Comparison of ENCODE assay signal across 1 cellular context in the genomic region with DNA sequence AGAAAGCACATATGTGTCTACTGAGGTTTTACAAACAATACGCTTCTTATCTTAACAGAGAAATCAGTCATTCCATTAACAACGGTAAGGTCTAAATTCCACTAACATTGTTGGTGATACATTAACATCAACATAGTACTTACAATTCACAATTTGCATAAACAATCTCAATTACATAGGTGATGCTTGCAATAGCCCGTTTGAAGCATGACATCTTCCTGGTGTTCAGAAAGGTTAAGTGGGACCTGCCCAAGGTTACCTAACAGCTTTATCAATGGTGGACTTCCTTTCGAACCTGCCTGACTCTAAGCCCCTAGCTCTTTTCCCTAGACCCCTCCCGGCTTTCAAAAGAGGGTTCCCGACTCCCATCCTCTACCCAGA.
TF ChIP-seq lines count a peak whose summit lies in the region.

No MANE protein-coding gene starts in this region.

TF ChIP-seq in HCT116, 20 proteins besides CTCF, POLR2A, EP300 and RAD21 (continued from another document):
- no peak for TF ChIP-seq REST (IDR thresholded peaks at IDR 0.05; ENCODE audit: low read depth)
- no peak for TF ChIP-seq EZH2phosphoT487 (IDR thresholded peaks at IDR 0.05; ENCODE audit: borderline replicate concordance)
- TF ChIP-seq EGR1 (IDR thresholded peaks at IDR 0.05; ENCODE audit: low read depth): no peak
- TF ChIP-seq ZNF274 (IDR thresholded peaks at IDR 0.05; ENCODE audit: low read depth, low read length): no peak
- no peak for TF ChIP-seq ELF1 (IDR thresholded peaks at IDR 0.05; ENCODE audit: borderline replicate concordance, low read depth)
- TF ChIP-seq ZFX (IDR thresholded peaks at IDR 0.05): no peak
- no peak for TF ChIP-seq TCF7L2 (IDR thresholded peaks at IDR 0.05; ENCODE audit: borderline replicate concordance, extremely low read depth, insufficient read depth, insufficient read length)
- TF ChIP-seq SP1 (IDR thresholded peaks at IDR 0.05; ENCODE audit: low read depth): no peak
- TF ChIP-seq, protein P1, sequence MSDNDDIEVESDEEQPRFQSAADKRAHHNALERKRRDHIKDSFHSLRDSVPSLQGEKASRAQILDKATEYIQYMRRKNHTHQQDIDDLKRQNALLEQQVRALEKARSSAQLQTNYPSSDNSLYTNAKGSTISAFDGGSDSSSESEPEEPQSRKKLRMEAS (IDR thresholded peaks at IDR 0.05): no peak
- TF ChIP-seq, protein P2, sequence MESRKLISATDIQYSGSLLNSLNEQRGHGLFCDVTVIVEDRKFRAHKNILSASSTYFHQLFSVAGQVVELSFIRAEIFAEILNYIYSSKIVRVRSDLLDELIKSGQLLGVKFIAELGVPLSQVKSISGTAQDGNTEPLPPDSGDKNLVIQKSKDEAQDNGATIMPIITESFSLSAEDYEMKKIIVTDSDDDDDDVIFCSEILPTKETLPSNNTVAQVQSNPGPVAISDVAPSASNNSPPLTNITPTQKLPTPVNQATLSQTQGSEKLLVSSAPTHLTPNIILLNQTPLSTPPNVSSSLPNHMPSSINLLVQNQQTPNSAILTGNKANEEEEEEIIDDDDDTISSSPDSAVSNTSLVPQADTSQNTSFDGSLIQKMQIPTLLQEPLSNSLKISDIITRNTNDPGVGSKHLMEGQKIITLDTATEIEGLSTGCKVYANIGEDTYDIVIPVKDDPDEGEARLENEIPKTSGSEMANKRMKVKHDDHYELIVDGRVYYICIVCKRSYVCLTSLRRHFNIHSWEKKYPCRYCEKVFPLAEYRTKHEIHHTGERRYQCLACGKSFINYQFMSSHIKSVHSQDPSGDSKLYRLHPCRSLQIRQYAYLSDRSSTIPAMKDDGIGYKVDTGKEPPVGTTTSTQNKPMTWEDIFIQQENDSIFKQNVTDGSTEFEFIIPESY (IDR thresholded peaks at IDR 0.05; ENCODE audit: extremely low read depth, insufficient replicate concordance, low read length): no peak
- TF ChIP-seq SRF (IDR thresholded peaks at IDR 0.05; ENCODE audit: low read depth): no peak
- TF ChIP-seq CBX3 (IDR thresholded peaks at IDR 0.05; ENCODE audit: low read depth): no peak
- no peak for TF ChIP-seq YY1 (IDR thresholded peaks at IDR 0.05; ENCODE audit: extremely low read depth, insufficient replicate concordance, low read depth, low read length)
- TF ChIP-seq EZH2 (IDR thresholded peaks at IDR 0.05): no peak
- no peak for TF ChIP-seq ATF3 (IDR thresholded peaks at IDR 0.05)
- TF ChIP-seq SIN3A (IDR thresholded peaks at IDR 0.05; ENCODE audit: low read depth): no peak
- no peak for TF ChIP-seq JUND (IDR thresholded peaks at IDR 0.05)
TF ChIP-seq in HCT116: peak in this region for 0.
